Comparison of ENCODE assay signal across 8 cellular contexts in genomic region chr10:84665883-84666463, GRCh38.
A peak's percentile ranks its signal among the peaks of the same experiment; 100 is the strongest.
DNase-seq lines count a peak whose midpoint lies in the region; ATAC-seq and TF ChIP-seq lines count a peak whose summit lies in the region.

No MANE protein-coding gene starts in this region.

- H3K27me3 Mint-ChIP-seq in activated T-cell treated with anti-CD3 and anti-CD28 coated beads, Interleukin-2, amount 50 U/mL, for 4 hours (ENCODE audit: low read depth): peaks cover 5% of the 10 kb centered on the region

- no peaks in the 10 kb centered on the region for H3K27me3 ChIP-seq in liver (ENCODE audit: control insufficient read depth in 4 of 4, insufficient read depth in 4 of 4, low read length in 3 of 4)

- H3K4me1 ChIP-seq in liver (ENCODE audit: control insufficient read depth in 4 of 4, insufficient read depth in 4 of 4, low read length in 3 of 4): no peaks in the 10 kb centered on the region

- in situ Hi-C loops in SK-MEL-5 (cut with HindIII; ENCODE audit: low pct_unique_long_range_greater_than_20kb, low sequenced_read_pairs): no loop called here

- peak in 1 of 2 donors; percentile 46 for TF ChIP-seq RAD21 in liver (IDR thresholded peaks at IDR 0.05)

- no peaks in the 10 kb centered on the region for H3K9me3 Mint-ChIP-seq in activated T-cell treated with anti-CD3 and anti-CD28 coated beads, Interleukin-2, amount 50 U/mL, for 4 hours

- H3K9me3 ChIP-seq in liver (ENCODE audit: control insufficient read depth in 4 of 4, low read length in 3 of 4): no peaks in the 10 kb centered on the region

- no peaks in the 10 kb centered on the region for H3K4me1 Mint-ChIP-seq in activated T-cell treated with anti-CD3 and anti-CD28 coated beads, Interleukin-2, amount 50 U/mL, for 4 hours (ENCODE audit: low read depth)

- H3K36me3 Mint-ChIP-seq in activated T-cell treated with anti-CD3 and anti-CD28 coated beads, Interleukin-2, amount 50 U/mL, for 4 hours (ENCODE audit: insufficient read depth): no peaks in the 10 kb centered on the region

- TF ChIP-seq CTCF in liver (IDR thresholded peaks at IDR 0.05; ENCODE audit: low read depth, low read length, missing input control): peak; percentile 22

- H3K27ac ChIP-seq in liver (ENCODE audit: low read depth in 1 of 2, low read length in 2 of 2): no peak overlapping the region

- WGBS in liver: 49% methylated on average over 9 of the region's 9 CpGs

- DNase-seq in activated T-cell treated with anti-CD3 and anti-CD28 coated beads for 48 hours (ENCODE audit: low read depth) (peak; percentile 10), SK-MEL-5 (ENCODE audit: low read depth, low spot score) (peak; percentile 72), NCI-H2029 (lab: John Stamatoyannopoulos, UW) (no peak), cerebellum (ENCODE audit: low spot score) (no peak)
- DNase-seq in activated T-cell treated with anti-CD3 and anti-CD28 coated beads, Interleukin-2, amount 50 U/mL, for 4 hours: no peak

- H3K4me3 Mint-ChIP-seq in activated T-cell treated with anti-CD3 and anti-CD28 coated beads, Interleukin-2, amount 50 U/mL, for 4 hours: no peak overlapping the region

- no peak overlapping the region for H3K9ac ChIP-seq in liver (ENCODE audit: low read depth in 1 of 2, low read length in 2 of 2)

- H3K4me3 ChIP-seq in liver (ENCODE audit: low read depth in 1 of 3, low read length in 3 of 3): no peak overlapping the region

- H3K36me3 ChIP-seq in liver (ENCODE audit: control insufficient read depth in 4 of 4, insufficient read depth in 3 of 4, low read depth in 1 of 4, low read length in 3 of 4): no peaks in the 10 kb centered on the region

- ATAC-seq in activated T-cell treated with anti-CD3 and anti-CD28 coated beads, Interleukin-2, amount 50 U/mL, for 4 hours: no peak
- ATAC-seq in HG02973 (IDR thresholded peaks at IDR 0.05; ENCODE audit: unreplicated experiment) (peak; percentile 72), GM18861 (IDR thresholded peaks at IDR 0.05; ENCODE audit: unreplicated experiment) (no peak)

TF ChIP-seq in liver, 16 proteins besides CTCF, POLR2A, EP300 and RAD21:
- no peak for TF ChIP-seq JUND (IDR thresholded peaks at IDR 0.05)
- TF ChIP-seq MAX (IDR thresholded peaks at IDR 0.05): no peak
- TF ChIP-seq NR2F2 (IDR thresholded peaks at IDR 0.05): no peak

Comparison
In these comparisons a context has a peak if more than half of its experiments do, and no peak if none do; other contexts are left out.
1. DNase-seq: peak in activated T-cell treated with anti-CD3 and anti-CD28 coated beads for 48 hours (single experiment) and SK-MEL-5 (single experiment); none in activated T-cell treated with anti-CD3 and anti-CD28 coated beads, Interleukin-2, amount 50 U/mL, for 4 hours (single experiment), NCI-H2029 (single experiment) and cerebellum (single experiment).